ENCODE assay signal across 1 cellular context in genomic region chr17:80123791-80124190, GRCh38.
TF ChIP-seq lines count a peak whose summit lies in the region.

No MANE protein-coding gene starts in this region.

TF ChIP-seq in HepG2, 621 proteins besides CTCF, POLR2A, EP300 and RAD21:
- TF ChIP-seq WIZ (CRISPR knock-in tag; IDR thresholded peaks at IDR 0.05), result 0 out of 2 replicates have a peak, but pooled peaks have one; percentile 6
- no peak for TF ChIP-seq ARID2 (CRISPR knock-in tag; IDR thresholded peaks at IDR 0.05; ENCODE audit: borderline replicate concordance)
- no peak for TF ChIP-seq MED8 (CRISPR knock-in tag; IDR thresholded peaks at IDR 0.05; ENCODE audit: insufficient replicate concordance)
- 0 out of 2 replicates have a peak, but pooled peaks have one; percentile 10 for TF ChIP-seq AHR (CRISPR knock-in tag; IDR thresholded peaks at IDR 0.05)
- TF ChIP-seq FOSL2 (CRISPR knock-in tag; IDR thresholded peaks at IDR 0.05), result 0 out of 2 replicates have a peak, but pooled peaks have one; percentile 38
- 0 out of 2 replicates have a peak, but pooled peaks have one; percentile 28 for TF ChIP-seq DMAP1 (CRISPR knock-in tag; IDR thresholded peaks at IDR 0.05)
- peak; percentile 38; the same call in 1 of the 2 replicates for TF ChIP-seq ZNF501 (CRISPR knock-in tag; IDR thresholded peaks at IDR 0.05)
- 0 out of 2 replicates have a peak, but pooled peaks have one; percentile 8 for TF ChIP-seq ZNF414 (CRISPR knock-in tag; IDR thresholded peaks at IDR 0.05)
